8 cellular contexts compared by ENCODE assay signal in the genomic region with DNA sequence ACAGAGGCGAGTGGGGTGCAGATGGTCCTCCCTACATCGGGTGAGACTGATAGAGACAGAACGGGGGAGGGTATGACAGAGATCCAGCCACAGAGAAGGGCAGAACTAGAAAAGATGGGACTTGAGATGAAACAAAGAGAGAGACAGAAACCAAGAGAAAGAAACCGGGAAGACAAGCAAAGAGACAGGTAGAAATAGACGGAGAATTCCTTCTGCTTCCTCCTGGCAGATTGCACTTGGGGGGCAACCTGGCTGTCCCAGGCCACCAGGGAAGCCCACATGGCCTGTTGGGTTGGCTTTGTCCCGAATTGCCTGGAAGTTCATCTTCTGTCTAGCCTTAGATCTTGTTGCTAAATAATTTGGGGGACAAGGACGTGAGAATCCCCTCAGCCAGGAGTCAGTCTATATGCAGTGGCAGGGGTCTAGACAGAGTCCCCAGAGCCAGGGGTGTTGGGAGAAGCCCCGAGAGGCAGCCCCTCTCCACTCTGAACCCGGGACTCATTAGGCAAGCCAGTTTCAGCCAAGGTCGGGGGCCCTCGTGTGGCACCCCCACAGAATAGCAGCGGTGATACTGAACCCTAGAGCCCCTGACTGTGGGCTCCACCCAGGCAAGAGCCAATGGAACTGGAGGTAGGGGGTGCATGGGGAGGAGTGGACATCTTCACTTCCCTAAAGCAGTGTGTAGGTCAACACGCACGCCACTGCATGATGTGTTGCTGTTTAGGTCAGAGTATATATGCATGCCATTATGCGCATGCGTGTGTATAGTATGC.
A peak's percentile ranks its signal among the peaks of the same experiment; 100 is the strongest.
DNase-seq lines count a peak whose midpoint lies in the region; ATAC-seq lines count a peak whose summit lies in the region.

No MANE protein-coding gene starts in this region.

- no peaks in the 10 kb centered on the region for H3K9me3 Mint-ChIP-seq in activated naive CD8-positive, alpha-beta T cell (ENCODE audit: low read depth)

- H3K4me3 Mint-ChIP-seq in activated naive CD8-positive, alpha-beta T cell, result peak overlapping the region; percentile 99

- no peaks in the 10 kb centered on the region for H3K27me3 Mint-ChIP-seq in activated naive CD8-positive, alpha-beta T cell

- H3K4me1 Mint-ChIP-seq in activated naive CD8-positive, alpha-beta T cell (ENCODE audit: low read depth), result peaks cover 43% of the 10 kb centered on the region

- peak; percentile 89 for DNase-seq in NK-92 treated with Interleukin-12 subunit alpha and Interleukin-12 subunit beta, amount 100 ng/mL, for 24 hours (lab: John Stamatoyannopoulos, UW)
- DNase-seq in NK-92 (lab: John Stamatoyannopoulos, UW; ENCODE audit: unreplicated experiment) (no peak), SIG-M5 (lab: John Stamatoyannopoulos, UW) (peak; percentile 79), left kidney (ENCODE audit: low read depth, low spot score) (peak; percentile 53), NCI-H1417 treated with DMSO at 0.1 percent for 48 hours (lab: John Stamatoyannopoulos, UW) (no peak)
- peak; percentile 84 to 86 for DNase-seq in stimulated activated CD8-positive, alpha-beta memory T cell treated with anti-CD3 and anti-CD28 coated beads, Interleukin-15, amount 100 ng/mL, for 48 hours (ENCODE audit: low read depth in 2 of 2)

- H3K27ac Mint-ChIP-seq in activated naive CD8-positive, alpha-beta T cell, result peak overlapping the region; percentile 87

- peaks cover 12% of the 10 kb centered on the region for H3K36me3 Mint-ChIP-seq in activated naive CD8-positive, alpha-beta T cell

- peak; percentile 32 for ATAC-seq in HG03045 (IDR thresholded peaks at IDR 0.05; ENCODE audit: unreplicated experiment)

Comparison
In these comparisons a context has a peak if more than half of its experiments do, and no peak if none do; other contexts are left out.
1. DNase-seq: peak in NK-92 treated with Interleukin-12 subunit alpha and Interleukin-12 subunit beta, amount 100 ng/mL, for 24 hours (single experiment), SIG-M5 (single experiment), left kidney (single experiment) and stimulated activated CD8-positive, alpha-beta memory T cell treated with anti-CD3 and anti-CD28 coated beads, Interleukin-15, amount 100 ng/mL, for 48 hours (2 of 2); none in NK-92 (single experiment) and NCI-H1417 treated with DMSO at 0.1 percent for 48 hours (single experiment).